ENCODE assay signal across 14 cellular contexts in the genomic region with DNA sequence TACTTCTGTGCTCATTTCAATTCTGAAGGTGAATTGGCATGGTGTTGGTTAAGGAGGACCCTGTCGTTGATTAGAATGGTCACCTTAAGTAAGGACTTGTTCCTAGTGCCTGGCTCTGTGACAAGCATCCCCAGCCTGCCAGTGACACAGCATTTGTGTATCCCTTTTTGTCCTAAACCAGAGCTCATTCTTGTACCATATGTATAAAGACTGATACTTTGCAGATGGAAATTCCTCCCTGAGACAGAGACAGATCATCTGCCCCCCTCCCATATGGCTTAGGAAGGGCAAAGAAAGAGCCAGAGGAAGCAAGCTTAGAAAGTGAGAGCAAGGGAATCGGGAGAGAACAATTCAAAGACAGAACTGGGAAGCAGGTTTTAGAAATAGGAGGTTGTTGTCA. TPM values are rescaled to one million over a fixed set of nuclear protein-coding genes. Genes with fewer than 3 reads are reported as not detected.
DNase-seq lines count a peak whose midpoint lies in the region; ATAC-seq and TF ChIP-seq lines count a peak whose summit lies in the region.
"Had no signal": no experiment of that assay in that cellular context is flagged by ENCODE, and none has a peak within 500 bp of the region (broad histone marks: within the 10 kb centered on the region; RNA-seq: fewer than 3 reads in every experiment).

No MANE protein-coding gene starts in this region.

- POLR2A ChIA-PET in activated CD4-positive, alpha-beta T cell treated with anti-CD3 and anti-CD28 coated beads for 36 hours (lab: Charles Lee), result interaction anchor here (0.6 kb wide), 1 partner anchor 160 kb away, joined by 3 read pairs; no protein-coding TSS in a partner anchor
- POLR2A ChIA-PET in T-cell (lab: Charles Lee), result interaction anchor here in 1 of 2 donors (0.5 kb wide), 1 partner anchor 38 kb away, joined by 7 read pairs; no protein-coding TSS in a partner anchor

- CTCF ChIA-PET in activated CD4-positive, alpha-beta T cell treated with anti-CD3 and anti-CD28 coated beads for 36 hours (lab: Charles Lee), result interaction anchor here (0.5 to 4.9 kb wide), 8 partner anchors 13 to 194 kb away, joined by 3 to 38 read pairs (median 3); partner anchors contain the start of gene CHRNA1
- CTCF ChIA-PET in T-cell (lab: Charles Lee), result interaction anchor here (0.6 to 3.8 kb wide), 4 partner anchors 28 to 1871 kb away, joined by 3 to 18 read pairs (median 8); no protein-coding TSS in a partner anchor

- no peak for TF ChIP-seq CTCF in fibroblast of lung (conservative IDR thresholded peaks at IDR 0.05 in 1 of 2, IDR thresholded peaks at IDR 0.05 in 1 of 2; ENCODE audit: low read depth in 1 of 2, low read length in 2 of 2)

- no peak for ATAC-seq in activated CD4-positive, alpha-beta T cell treated with anti-CD3 and anti-CD28 coated beads for 36 hours
- ATAC-seq in T-cell (replicated peaks in 1 of 4), result no peak

- H3K27ac ChIP-seq in fibroblast of lung (ENCODE audit: insufficient read depth, low read length), result peak overlapping the region; percentile 98
- peak overlapping the region; percentile 58 for H3K27ac ChIP-seq in skeletal muscle tissue (ENCODE audit: low read depth, low read length)
- H3K27ac ChIP-seq: colonic mucosa had no signal

- no peaks in the 10 kb centered on the region for H3K36me3 Mint-ChIP-seq in activated CD4-positive, alpha-beta T cell treated with anti-CD3 and anti-CD28 coated beads, Interleukin-2, amount 10 ng/mL, durations not matched to agents 24 days and 14 days (ENCODE audit: low read depth)
- no peaks in the 10 kb centered on the region for H3K36me3 Mint-ChIP-seq in activated CD4-positive, alpha-beta T cell treated with anti-CD3 and anti-CD28 coated beads for 36 hours (ENCODE audit: low read depth)
- no peaks in the 10 kb centered on the region for H3K36me3 Mint-ChIP-seq in T-cell

- H3K4me2 ChIP-seq in fibroblast of lung (ENCODE audit: extremely low read depth, insufficient read depth, low read length), result peak overlapping the region; percentile 53

- H3K9ac ChIP-seq in fibroblast of lung (ENCODE audit: insufficient read depth, low read length) (peak overlapping the region; percentile 58), skeletal muscle tissue (ENCODE audit: low read depth in 1 of 3, low read length in 3 of 3) (no peak overlapping the region)

- H3K27me3 Mint-ChIP-seq in activated CD4-positive, alpha-beta T cell treated with anti-CD3 and anti-CD28 coated beads, Interleukin-2, amount 10 ng/mL, durations not matched to agents 24 days and 14 days, result no peaks in the 10 kb centered on the region
- no peaks in the 10 kb centered on the region for H3K27me3 Mint-ChIP-seq in activated CD4-positive, alpha-beta T cell treated with anti-CD3 and anti-CD28 coated beads for 36 hours
- H3K27me3 Mint-ChIP-seq in T-cell, result no peaks in the 10 kb centered on the region

- peak overlapping the region; percentile 95 for H3K27ac Mint-ChIP-seq in activated CD4-positive, alpha-beta T cell treated with anti-CD3 and anti-CD28 coated beads, Interleukin-2, amount 10 ng/mL, durations not matched to agents 24 days and 14 days
- no peak overlapping the region for H3K27ac Mint-ChIP-seq in activated CD4-positive, alpha-beta T cell treated with anti-CD3 and anti-CD28 coated beads for 36 hours
- peak overlapping the region; percentile 67 to 93 for H3K27ac Mint-ChIP-seq in T-cell

- no peaks in the 10 kb centered on the region for H3K79me2 ChIP-seq in fibroblast of lung (ENCODE audit: control insufficient read depth, insufficient read depth, low read length)

- H3K4me1 Mint-ChIP-seq in activated CD4-positive, alpha-beta T cell treated with anti-CD3 and anti-CD28 coated beads, Interleukin-2, amount 10 ng/mL, durations not matched to agents 24 days and 14 days, result peaks cover 49% of the 10 kb centered on the region
- H3K4me1 Mint-ChIP-seq in activated CD4-positive, alpha-beta T cell treated with anti-CD3 and anti-CD28 coated beads for 36 hours, result peaks cover 48% of the 10 kb centered on the region
- peaks cover 52 to 59% (median 56%) of the 10 kb centered on the region in 3 donors for H3K4me1 Mint-ChIP-seq in T-cell

- H3K4me1 ChIP-seq in fibroblast of lung (ENCODE audit: control insufficient read depth, extremely low read depth, insufficient read depth, low read length) (peaks cover 49% of the 10 kb centered on the region), skeletal muscle tissue (ENCODE audit: control insufficient read depth in 3 of 3, insufficient read depth in 3 of 3, low read length in 3 of 3) (peaks cover 1 to 8% (median 7%) of the 10 kb centered on the region in 3 donors)
- H3K4me1 ChIP-seq: colonic mucosa had no signal

- H3K36me3 ChIP-seq in fibroblast of lung (ENCODE audit: control insufficient read depth, insufficient read depth, low read length) (no peaks in the 10 kb centered on the region), skeletal muscle tissue (ENCODE audit: control insufficient read depth in 3 of 3, insufficient read depth in 3 of 3, low read length in 3 of 3) (no peaks in the 10 kb centered on the region)
- H3K36me3 ChIP-seq: colonic mucosa had no signal

- no peak for DNase-seq in activated CD4-positive, alpha-beta T cell treated with anti-CD3 and anti-CD28 coated beads, Interleukin-2, amount 10 ng/mL, durations not matched to agents 24 days and 14 days
- no peak for DNase-seq in activated CD4-positive, alpha-beta T cell treated with anti-CD3 and anti-CD28 coated beads for 36 hours
- DNase-seq in T-cell (no peak), fibroblast of lung (ENCODE audit: low read depth in 2 of 2) (no peak), posterior vena cava (ENCODE audit: low spot score) (no peak), NCI-H2196 (lab: John Stamatoyannopoulos, UW; ENCODE audit: unreplicated experiment) (no peak), GM19238 (ENCODE audit: insufficient read length, low spot score) (no peak)
- DNase-seq: activated CD4-positive, alpha-beta T cell treated with anti-CD3 and anti-CD28 coated beads for 1 hour; Calu3; colonic mucosa; NCI-H1105; occipital lobe had no signal

- H3K27me3 ChIP-seq in fibroblast of lung (ENCODE audit: control insufficient read depth, insufficient read depth, low read length) (no peaks in the 10 kb centered on the region), skeletal muscle tissue (ENCODE audit: control insufficient read depth in 3 of 3, insufficient read depth in 3 of 3, low read length in 3 of 3) (peaks cover 0 to 3% (median 0%) of the 10 kb centered on the region in 3 donors)
- H3K27me3 ChIP-seq: colonic mucosa had no signal

- peak overlapping the region; percentile 70 for H3K4me3 Mint-ChIP-seq in activated CD4-positive, alpha-beta T cell treated with anti-CD3 and anti-CD28 coated beads, Interleukin-2, amount 10 ng/mL, durations not matched to agents 24 days and 14 days
- H3K4me3 Mint-ChIP-seq in activated CD4-positive, alpha-beta T cell treated with anti-CD3 and anti-CD28 coated beads for 36 hours, result no peak overlapping the region
- H3K4me3 Mint-ChIP-seq in T-cell, result peak overlapping the region in 1 of 3 donors; percentile 69

- H3K4me3 ChIP-seq in fibroblast of lung (replicated peaks in 1 of 4; ENCODE audit: control extremely low read depth in 1 of 4, insufficient read depth in 1 of 4, low read depth in 3 of 4, low read length in 4 of 4) (peak overlapping the region in 1 of 4 experiments; percentile 21), skeletal muscle tissue (ENCODE audit: low read length in 3 of 3) (no peak overlapping the region)
- H3K4me3 ChIP-seq: colonic mucosa had no signal

- no peak overlapping the region for H2AFZ ChIP-seq in fibroblast of lung (ENCODE audit: low read length)

- intact Hi-C loops in activated CD4-positive, alpha-beta T cell treated with anti-CD3 and anti-CD28 coated beads, Interleukin-2, amount 10 ng/mL, durations not matched to agents 24 days and 14 days (cut with micrococcal nuclease), result no loop called here
- intact Hi-C loops in activated CD4-positive, alpha-beta T cell treated with anti-CD3 and anti-CD28 coated beads for 36 hours (cut with DNase I, micrococcal nuclease), result loop anchor here (5.0 kb wide), 2 partner anchors 65 to 390 kb away; partner anchors contain the start of gene ATF2 (in 1 of the 2)
- intact Hi-C loops in posterior vena cava (cut with DNase I), result loop anchor here in 1 of 2 donors (10.0 kb wide), 1 partner anchor 207 kb away; no protein-coding TSS in a partner anchor

- H4K20me1 ChIP-seq in fibroblast of lung (ENCODE audit: control insufficient read depth, extremely low read depth, insufficient read depth, low read length), result no peaks in the 10 kb centered on the region

- H3K9me3 ChIP-seq in fibroblast of lung (ENCODE audit: control insufficient read depth, insufficient read depth, low read depth, low read length) (no peaks in the 10 kb centered on the region), skeletal muscle tissue (ENCODE audit: control insufficient read depth in 3 of 3, low read length in 3 of 3) (no peaks in the 10 kb centered on the region)
- H3K9me3 ChIP-seq: colonic mucosa had no signal

- H3K9me3 Mint-ChIP-seq in activated CD4-positive, alpha-beta T cell treated with anti-CD3 and anti-CD28 coated beads, Interleukin-2, amount 10 ng/mL, durations not matched to agents 24 days and 14 days, result no peaks in the 10 kb centered on the region
- H3K9me3 Mint-ChIP-seq in activated CD4-positive, alpha-beta T cell treated with anti-CD3 and anti-CD28 coated beads for 36 hours (ENCODE audit: low read depth), result no peaks in the 10 kb centered on the region
- no peaks in the 10 kb centered on the region for H3K9me3 Mint-ChIP-seq in T-cell

RNA-seq across cellular contexts. Expression of gene CHRNA1, which starts 13.1 kb away (rescaled TPM):
- not detected in 2 replicates for total RNA-seq in activated CD4-positive, alpha-beta T cell treated with anti-CD3 and anti-CD28 coated beads, Interleukin-2, amount 10 ng/mL, durations not matched to agents 24 days and 14 days
- not detected for total RNA-seq in activated CD4-positive, alpha-beta T cell treated with anti-CD3 and anti-CD28 coated beads for 36 hours
- under 1 TPM in 1 of 5 donors, not detected in 4; 0.23 TPM for total RNA-seq in T-cell
- total RNA-seq in fibroblast of lung, result 0.33 TPM in 1 of 2 replicates, not detected in the other
- polyA plus RNA-seq in fibroblast of lung, result 0.73 and 1.1 TPM in 2 replicates
- 0.68 and 0.94 TPM in 2 replicates for polyA plus RNA-seq in fibroblast of lung (2012)
- 2.0 TPM in 1 of 2 replicates, not detected in the other for polyA minus RNA-seq in fibroblast of lung (ENCODE audit: low replicate concordance)
- total RNA-seq in skeletal muscle tissue, result 48.0 TPM
- total RNA-seq in posterior vena cava, result not detected
- total RNA-seq: Calu3, occipital lobe, OCI-LY7 had no signal

Comparison
In these comparisons a context has a peak if more than half of its experiments do, and no peak if none do; other contexts are left out.
1. RNA of gene CHRNA1, which starts 13.1 kb away (total RNA-seq): 48.0 TPM in skeletal muscle tissue (single experiment); 0.33 TPM in fibroblast of lung, not detected in activated CD4-positive, alpha-beta T cell treated with anti-CD3 and anti-CD28 coated beads, Interleukin-2, amount 10 ng/mL, durations not matched to agents 24 days and 14 days, not detected in activated CD4-positive, alpha-beta T cell treated with anti-CD3 and anti-CD28 coated beads for 36 hours, 0.23 TPM in T-cell and not detected in posterior vena cava; every median in the first group is over 10 times any median in the second.